Comparison of ENCODE assay signal across 1 cellular context in genomic region chr13:100088648-100089601, GRCh38.
A peak's percentile ranks its signal among the peaks of the same experiment; 100 is the strongest.
TF ChIP-seq lines count a peak whose summit lies in the region.

Gene PCCA (plus strand): TSS chr13:100089093. CDS start chr13:100089121, 28 bp downstream.

TF ChIP-seq in HEK293, 187 proteins besides CTCF, POLR2A, EP300 and RAD21 (continued from another document and continues in another):
- TF ChIP-seq, protein P1, sequence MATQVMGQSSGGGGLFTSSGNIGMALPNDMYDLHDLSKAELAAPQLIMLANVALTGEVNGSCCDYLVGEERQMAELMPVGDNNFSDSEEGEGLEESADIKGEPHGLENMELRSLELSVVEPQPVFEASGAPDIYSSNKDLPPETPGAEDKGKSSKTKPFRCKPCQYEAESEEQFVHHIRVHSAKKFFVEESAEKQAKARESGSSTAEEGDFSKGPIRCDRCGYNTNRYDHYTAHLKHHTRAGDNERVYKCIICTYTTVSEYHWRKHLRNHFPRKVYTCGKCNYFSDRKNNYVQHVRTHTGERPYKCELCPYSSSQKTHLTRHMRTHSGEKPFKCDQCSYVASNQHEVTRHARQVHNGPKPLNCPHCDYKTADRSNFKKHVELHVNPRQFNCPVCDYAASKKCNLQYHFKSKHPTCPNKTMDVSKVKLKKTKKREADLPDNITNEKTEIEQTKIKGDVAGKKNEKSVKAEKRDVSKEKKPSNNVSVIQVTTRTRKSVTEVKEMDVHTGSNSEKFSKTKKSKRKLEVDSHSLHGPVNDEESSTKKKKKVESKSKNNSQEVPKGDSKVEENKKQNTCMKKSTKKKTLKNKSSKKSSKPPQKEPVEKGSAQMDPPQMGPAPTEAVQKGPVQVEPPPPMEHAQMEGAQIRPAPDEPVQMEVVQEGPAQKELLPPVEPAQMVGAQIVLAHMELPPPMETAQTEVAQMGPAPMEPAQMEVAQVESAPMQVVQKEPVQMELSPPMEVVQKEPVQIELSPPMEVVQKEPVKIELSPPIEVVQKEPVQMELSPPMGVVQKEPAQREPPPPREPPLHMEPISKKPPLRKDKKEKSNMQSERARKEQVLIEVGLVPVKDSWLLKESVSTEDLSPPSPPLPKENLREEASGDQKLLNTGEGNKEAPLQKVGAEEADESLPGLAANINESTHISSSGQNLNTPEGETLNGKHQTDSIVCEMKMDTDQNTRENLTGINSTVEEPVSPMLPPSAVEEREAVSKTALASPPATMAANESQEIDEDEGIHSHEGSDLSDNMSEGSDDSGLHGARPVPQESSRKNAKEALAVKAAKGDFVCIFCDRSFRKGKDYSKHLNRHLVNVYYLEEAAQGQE (tag by site-specific recombination; IDR thresholded peaks at IDR 0.05) = no peak; the same call in 1 of the 2 replicates
- TF ChIP-seq ZNF776 (tag by site-specific recombination; IDR thresholded peaks at IDR 0.05; ENCODE audit: borderline replicate concordance) (no peak), ZNF248 (tag by site-specific recombination; IDR thresholded peaks at IDR 0.05) (no peak), ZNF677 (tag by site-specific recombination; IDR thresholded peaks at IDR 0.05) (0 out of 2 replicates have a peak, but pooled peaks have one; percentile 37), ZBTB26 (tag by site-specific recombination; optimal IDR thresholded peaks at IDR 0.05) (peak; percentile 63), ZBTB48 (tag by site-specific recombination; IDR thresholded peaks at IDR 0.05) (no peak), ZNF416 (tag by site-specific recombination; IDR thresholded peaks at IDR 0.05) (no peak), YY2 (tag by site-specific recombination; IDR thresholded peaks at IDR 0.05) (peak; percentile 74), ZNF596 (tag by site-specific recombination; IDR thresholded peaks at IDR 0.05) (peak; percentile 51; the same call in 1 of the 2 replicates), KLF16 (tag by site-specific recombination; IDR thresholded peaks at IDR 0.05) (peak; percentile 69; the same call in 1 of the 2 replicates), ZNF223 (tag by site-specific recombination; IDR thresholded peaks at IDR 0.05) (no peak), EGR2 (tag by site-specific recombination; IDR thresholded peaks at IDR 0.05; ENCODE audit: low read depth) (peak; percentile 61), YY1 (tag by site-specific recombination; IDR thresholded peaks at IDR 0.05) (peak; percentile 82), ZBTB10 (tag by site-specific recombination; IDR thresholded peaks at IDR 0.05) (peak; percentile 92), IKZF3 (tag by site-specific recombination; IDR thresholded peaks at IDR 0.05) (peak; percentile 74), SP7 (tag by site-specific recombination; IDR thresholded peaks at IDR 0.05) (peak; percentile 66), KLF10 (tag by site-specific recombination; IDR thresholded peaks at IDR 0.05) (peak; percentile 96), ZNF324 (tag by site-specific recombination; IDR thresholded peaks at IDR 0.05) (0 out of 2 replicates have a peak, but pooled peaks have one; percentile 64), ZNF692 (tag by site-specific recombination; IDR thresholded peaks at IDR 0.05) (0 out of 2 replicates have a peak, but pooled peaks have one; percentile 14), GLIS1 (tag by site-specific recombination; IDR thresholded peaks at IDR 0.05) (peak; percentile 50), MEIS1 (CRISPR knock-in tag; IDR thresholded peaks at IDR 0.05; ENCODE audit: borderline replicate concordance) (0 out of 2 replicates have a peak, but pooled peaks have one; percentile 12), SP2 (tag by site-specific recombination; IDR thresholded peaks at IDR 0.05) (peak; percentile 94), ZNF629 (tag by site-specific recombination; IDR thresholded peaks at IDR 0.05) (peak; percentile 47; the same call in 1 of the 2 replicates), ZNF600 (tag by site-specific recombination; IDR thresholded peaks at IDR 0.05) (peak; percentile 70; the same call in 1 of the 2 replicates), WT1 (tag by site-specific recombination; IDR thresholded peaks at IDR 0.05) (peak; percentile 18; the same call in 1 of the 2 replicates), ZNF404 (tag by site-specific recombination; IDR thresholded peaks at IDR 0.05) (no peak), ZBTB17 (tag by site-specific recombination; IDR thresholded peaks at IDR 0.05) (peak; percentile 90), ZSCAN5A (tag by site-specific recombination; IDR thresholded peaks at IDR 0.05) (peak; percentile 28; the same call in 1 of the 2 replicates), SP3 (tag by site-specific recombination; IDR thresholded peaks at IDR 0.05) (peak; percentile 93), BCL11B (tag by site-specific recombination; IDR thresholded peaks at IDR 0.05; ENCODE audit: low read depth) (peak; percentile 73; the same call in 1 of the 2 replicates), ZNF777 (tag by site-specific recombination; IDR thresholded peaks at IDR 0.05; ENCODE audit: borderline replicate concordance) (no peak)
- TF ChIP-seq, protein P2, sequence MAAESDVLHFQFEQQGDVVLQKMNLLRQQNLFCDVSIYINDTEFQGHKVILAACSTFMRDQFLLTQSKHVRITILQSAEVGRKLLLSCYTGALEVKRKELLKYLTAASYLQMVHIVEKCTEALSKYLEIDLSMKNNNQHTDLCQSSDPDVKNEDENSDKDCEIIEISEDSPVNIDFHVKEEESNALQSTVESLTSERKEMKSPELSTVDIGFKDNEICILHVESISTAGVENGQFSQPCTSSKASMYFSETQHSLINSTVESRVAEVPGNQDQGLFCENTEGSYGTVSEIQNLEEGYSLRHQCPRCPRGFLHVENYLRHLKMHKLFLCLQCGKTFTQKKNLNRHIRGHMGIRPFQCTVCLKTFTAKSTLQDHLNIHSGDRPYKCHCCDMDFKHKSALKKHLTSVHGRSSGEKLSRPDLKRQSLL (tag by site-specific recombination; IDR thresholded peaks at IDR 0.05) = peak; percentile 67
- TF ChIP-seq, protein P3, sequence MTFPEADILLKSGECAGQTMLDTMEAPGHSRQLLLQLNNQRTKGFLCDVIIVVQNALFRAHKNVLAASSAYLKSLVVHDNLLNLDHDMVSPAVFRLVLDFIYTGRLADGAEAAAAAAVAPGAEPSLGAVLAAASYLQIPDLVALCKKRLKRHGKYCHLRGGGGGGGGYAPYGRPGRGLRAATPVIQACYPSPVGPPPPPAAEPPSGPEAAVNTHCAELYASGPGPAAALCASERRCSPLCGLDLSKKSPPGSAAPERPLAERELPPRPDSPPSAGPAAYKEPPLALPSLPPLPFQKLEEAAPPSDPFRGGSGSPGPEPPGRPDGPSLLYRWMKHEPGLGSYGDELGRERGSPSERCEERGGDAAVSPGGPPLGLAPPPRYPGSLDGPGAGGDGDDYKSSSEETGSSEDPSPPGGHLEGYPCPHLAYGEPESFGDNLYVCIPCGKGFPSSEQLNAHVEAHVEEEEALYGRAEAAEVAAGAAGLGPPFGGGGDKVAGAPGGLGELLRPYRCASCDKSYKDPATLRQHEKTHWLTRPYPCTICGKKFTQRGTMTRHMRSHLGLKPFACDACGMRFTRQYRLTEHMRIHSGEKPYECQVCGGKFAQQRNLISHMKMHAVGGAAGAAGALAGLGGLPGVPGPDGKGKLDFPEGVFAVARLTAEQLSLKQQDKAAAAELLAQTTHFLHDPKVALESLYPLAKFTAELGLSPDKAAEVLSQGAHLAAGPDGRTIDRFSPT (tag by site-specific recombination; IDR thresholded peaks at IDR 0.05) = peak; percentile 73; the same call in 1 of the 2 replicates
- TF ChIP-seq, protein P4, sequence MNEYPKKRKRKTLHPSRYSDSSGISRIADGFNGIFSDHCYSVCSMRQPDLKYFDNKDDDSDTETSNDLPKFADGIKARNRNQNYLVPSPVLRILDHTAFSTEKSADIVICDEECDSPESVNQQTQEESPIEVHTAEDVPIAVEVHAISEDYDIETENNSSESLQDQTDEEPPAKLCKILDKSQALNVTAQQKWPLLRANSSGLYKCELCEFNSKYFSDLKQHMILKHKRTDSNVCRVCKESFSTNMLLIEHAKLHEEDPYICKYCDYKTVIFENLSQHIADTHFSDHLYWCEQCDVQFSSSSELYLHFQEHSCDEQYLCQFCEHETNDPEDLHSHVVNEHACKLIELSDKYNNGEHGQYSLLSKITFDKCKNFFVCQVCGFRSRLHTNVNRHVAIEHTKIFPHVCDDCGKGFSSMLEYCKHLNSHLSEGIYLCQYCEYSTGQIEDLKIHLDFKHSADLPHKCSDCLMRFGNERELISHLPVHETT (tag by site-specific recombination; IDR thresholded peaks at IDR 0.05) = 0 out of 2 replicates have a peak, but pooled peaks have one; percentile 47
- TF ChIP-seq, protein P5, sequence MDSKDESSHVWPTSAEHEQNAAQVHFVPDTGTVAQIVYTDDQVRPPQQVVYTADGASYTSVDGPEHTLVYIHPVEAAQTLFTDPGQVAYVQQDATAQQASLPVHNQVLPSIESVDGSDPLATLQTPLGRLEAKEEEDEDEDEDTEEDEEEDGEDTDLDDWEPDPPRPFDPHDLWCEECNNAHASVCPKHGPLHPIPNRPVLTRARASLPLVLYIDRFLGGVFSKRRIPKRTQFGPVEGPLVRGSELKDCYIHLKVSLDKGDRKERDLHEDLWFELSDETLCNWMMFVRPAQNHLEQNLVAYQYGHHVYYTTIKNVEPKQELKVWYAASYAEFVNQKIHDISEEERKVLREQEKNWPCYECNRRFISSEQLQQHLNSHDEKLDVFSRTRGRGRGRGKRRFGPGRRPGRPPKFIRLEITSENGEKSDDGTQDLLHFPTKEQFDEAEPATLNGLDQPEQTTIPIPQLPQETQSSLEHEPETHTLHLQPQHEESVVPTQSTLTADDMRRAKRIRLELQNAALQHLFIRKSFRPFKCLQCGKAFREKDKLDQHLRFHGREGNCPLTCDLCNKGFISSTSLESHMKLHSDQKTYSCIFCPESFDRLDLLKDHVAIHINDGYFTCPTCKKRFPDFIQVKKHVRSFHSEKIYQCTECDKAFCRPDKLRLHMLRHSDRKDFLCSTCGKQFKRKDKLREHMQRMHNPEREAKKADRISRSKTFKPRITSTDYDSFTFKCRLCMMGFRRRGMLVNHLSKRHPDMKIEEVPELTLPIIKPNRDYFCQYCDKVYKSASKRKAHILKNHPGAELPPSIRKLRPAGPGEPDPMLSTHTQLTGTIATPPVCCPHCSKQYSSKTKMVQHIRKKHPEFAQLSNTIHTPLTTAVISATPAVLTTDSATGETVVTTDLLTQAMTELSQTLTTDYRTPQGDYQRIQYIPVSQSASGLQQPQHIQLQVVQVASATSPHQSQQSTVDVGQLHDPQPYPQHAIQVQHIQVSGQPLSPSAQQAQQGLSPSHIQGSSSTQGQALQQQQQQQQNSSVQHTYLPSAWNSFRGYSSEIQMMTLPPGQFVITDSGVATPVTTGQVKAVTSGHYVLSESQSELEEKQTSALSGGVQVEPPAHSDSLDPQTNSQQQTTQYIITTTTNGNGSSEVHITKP (tag by site-specific recombination; IDR thresholded peaks at IDR 0.05) = peak; percentile 68
- TF ChIP-seq, protein P6, sequence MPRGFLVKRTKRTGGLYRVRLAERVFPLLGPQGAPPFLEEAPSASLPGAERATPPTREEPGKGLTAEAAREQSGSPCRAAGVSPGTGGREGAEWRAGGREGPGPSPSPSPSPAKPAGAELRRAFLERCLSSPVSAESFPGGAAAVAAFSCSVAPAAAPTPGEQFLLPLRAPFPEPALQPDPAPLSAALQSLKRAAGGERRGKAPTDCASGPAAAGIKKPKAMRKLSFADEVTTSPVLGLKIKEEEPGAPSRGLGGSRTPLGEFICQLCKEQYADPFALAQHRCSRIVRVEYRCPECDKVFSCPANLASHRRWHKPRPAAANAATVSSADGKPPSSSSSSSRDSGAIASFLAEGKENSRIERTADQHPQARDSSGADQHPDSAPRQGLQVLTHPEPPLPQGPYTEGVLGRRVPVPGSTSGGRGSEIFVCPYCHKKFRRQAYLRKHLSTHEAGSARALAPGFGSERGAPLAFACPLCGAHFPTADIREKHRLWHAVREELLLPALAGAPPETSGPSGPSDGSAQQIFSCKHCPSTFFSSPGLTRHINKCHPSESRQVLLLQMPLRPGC (tag by site-specific recombination; IDR thresholded peaks at IDR 0.05) = 0 out of 2 replicates have a peak, but pooled peaks have one; percentile 13
